15 cellular contexts compared by ENCODE assay signal in the genomic region with DNA sequence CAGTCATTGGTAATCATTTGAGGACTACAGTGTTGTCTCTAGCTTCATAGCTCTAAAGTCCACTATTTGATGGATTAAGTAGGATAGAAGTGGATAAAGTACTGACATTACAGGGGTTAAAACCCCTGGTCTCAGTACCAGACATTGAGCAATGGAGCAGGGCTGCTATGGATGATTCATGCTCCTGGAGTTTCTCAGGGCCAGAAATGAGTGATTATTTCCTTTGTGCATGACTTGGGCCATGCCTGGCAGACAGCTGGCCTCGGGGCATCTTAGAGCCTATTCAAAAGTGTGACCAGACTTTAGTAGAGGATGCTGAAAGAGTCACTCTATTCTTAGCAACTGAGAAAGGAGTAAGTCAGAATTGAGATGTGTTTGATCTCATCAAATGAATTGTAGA.
A peak's percentile ranks its signal among the peaks of the same experiment; 100 is the strongest.
DNase-seq lines count a peak whose midpoint lies in the region; ATAC-seq and TF ChIP-seq lines count a peak whose summit lies in the region.
"Had no signal": no experiment of that assay in that cellular context is flagged by ENCODE, and none has a peak within 500 bp of the region (broad histone marks: within the 10 kb centered on the region; RNA-seq: fewer than 3 reads in every experiment).

No MANE protein-coding gene starts in this region.

- no peaks in the 10 kb centered on the region for H3K4me1 ChIP-seq in mesodermal cell (ENCODE audit: control insufficient read depth, insufficient read depth, low read length, poor library complexity, severe bottlenecking)

- DNase-seq in COLO829 (ENCODE audit: low spot score) = peak; percentile 83
- DNase-seq in MG63 = peak; percentile 81
- no peak for DNase-seq in chondrocyte (ENCODE audit: low spot score)
- no peak for DNase-seq in C1 segment of cervical spinal cord (lab: John Stamatoyannopoulos, UW)
- DNase-seq in stimulated activated CD8-positive, alpha-beta memory T cell treated with anti-CD3 and anti-CD28 coated beads, Interleukin-4, amount 100 ng/mL, for 48 hours = no peak
- no peak for DNase-seq in NCI-H1694 treated with DMSO at 0.1 percent for 48 hours (lab: John Stamatoyannopoulos, UW)
- DNase-seq: activated CD4-positive, alpha-beta T cell treated with anti-CD3 and anti-CD28 coated beads for 4 hours; activated naive CD4-positive, alpha-beta T cell treated with anti-CD3 and anti-CD28 coated beads for 36 hours; DMS 273 treated with DMSO at 0.1 percent for 48 hours; immature natural killer cell; SHP77; substantia nigra had no signal

- no peaks in the 10 kb centered on the region for H3K27me3 Mint-ChIP-seq in chondrocyte (ENCODE audit: low read depth)

- no peaks in the 10 kb centered on the region for H3K36me3 Mint-ChIP-seq in chondrocyte (ENCODE audit: low read depth)
- H3K36me3 Mint-ChIP-seq: immature natural killer cell had no signal

- H3K27me3 ChIP-seq in MG63 = no peaks in the 10 kb centered on the region

- peak overlapping the region; percentile 62 for H3K27ac ChIP-seq in mesodermal cell (ENCODE audit: low read depth, low read length, severe bottlenecking)

- no peak for TF ChIP-seq CTCF in chondrocyte (IDR thresholded peaks at IDR 0.05)

- no peak overlapping the region for H3K4me3 Mint-ChIP-seq in chondrocyte (ENCODE audit: unreplicated experiment)
- H3K4me3 Mint-ChIP-seq: activated naive CD4-positive, alpha-beta T cell treated with anti-CD3 and anti-CD28 coated beads for 36 hours; immature natural killer cell; neural crest cell had no signal

- ATAC-seq in HG02840 (IDR thresholded peaks at IDR 0.05; ENCODE audit: low FRiP score, unreplicated experiment) = no peak

- peaks cover 13% of the 10 kb centered on the region for H3K9me3 Mint-ChIP-seq in chondrocyte (ENCODE audit: low read depth)

- H3K27ac Mint-ChIP-seq in chondrocyte (ENCODE audit: unreplicated experiment) = peak overlapping the region; percentile 80
- H3K27ac Mint-ChIP-seq: activated naive CD4-positive, alpha-beta T cell treated with anti-CD3 and anti-CD28 coated beads for 36 hours; immature natural killer cell had no signal

- no peak overlapping the region for H3K4me3 ChIP-seq in MG63
- H3K4me3 ChIP-seq in mesodermal cell (ENCODE audit: extremely low read depth, insufficient read depth, low read length, poor library complexity, severe bottlenecking) = no peak overlapping the region

- H3K9me3 ChIP-seq in MG63 = no peaks in the 10 kb centered on the region
- H3K9me3 ChIP-seq in mesodermal cell (ENCODE audit: control insufficient read depth, low read length) = peaks cover 11% of the 10 kb centered on the region

- H3K4me1 Mint-ChIP-seq in chondrocyte (ENCODE audit: low read depth) = peaks cover 42% of the 10 kb centered on the region
- H3K4me1 Mint-ChIP-seq: immature natural killer cell, neural crest cell had no signal

- 100% methylated on average over 1 of the region's 1 CpG; no CpG with 5 or more reads in 1 of the 2 experiments for WGBS in mesodermal cell (ENCODE audit: insufficient coverage in 2 of 2), 2 experiments

- H3K36me3 ChIP-seq in MG63 (no peaks in the 10 kb centered on the region), mesodermal cell (ENCODE audit: control insufficient read depth, insufficient read depth, low read length) (no peaks in the 10 kb centered on the region)

Comparison
In these comparisons a context has a peak if more than half of its experiments do, and no peak if none do; other contexts are left out.
1. DNase-seq: peak in COLO829 (single experiment) and MG63 (single experiment); none in chondrocyte (single experiment), C1 segment of cervical spinal cord (0 of 14), stimulated activated CD8-positive, alpha-beta memory T cell treated with anti-CD3 and anti-CD28 coated beads, Interleukin-4, amount 100 ng/mL, for 48 hours (single experiment) and NCI-H1694 treated with DMSO at 0.1 percent for 48 hours (single experiment).